In genomic region chrX:134373736-134374135, GRCh38 we compare ENCODE assay signal across 8 cellular contexts. TPM values are rescaled to one million over a fixed set of nuclear protein-coding genes. Genes with fewer than 3 reads are reported as not detected.
A peak's percentile ranks its signal among the peaks of the same experiment; 100 is the strongest.
DNase-seq lines count a peak whose midpoint lies in the region; ATAC-seq lines count a peak whose summit lies in the region.

No MANE protein-coding gene starts in this region.

- peaks cover 8 to 28% (median 23%) of the 10 kb centered on the region in 3 donors for H3K4me1 Mint-ChIP-seq in CD8-positive, alpha-beta memory T cell
- H3K4me1 Mint-ChIP-seq in effector memory CD8-positive, alpha-beta T cell (ENCODE audit: low read depth in 2 of 2) = peaks cover 3 to 7% of the 10 kb centered on the region in 2 donors

- H3K27ac Mint-ChIP-seq in CD8-positive, alpha-beta memory T cell = peak overlapping the region; percentile 91 to 99 (median 95)
- H3K27ac Mint-ChIP-seq in effector memory CD8-positive, alpha-beta T cell = peak overlapping the region; percentile 95 to 99

- no peaks in the 10 kb centered on the region for H3K27me3 Mint-ChIP-seq in CD8-positive, alpha-beta memory T cell
- H3K27me3 Mint-ChIP-seq in effector memory CD8-positive, alpha-beta T cell = no peaks in the 10 kb centered on the region

- POLR2A ChIA-PET in CD8-positive, alpha-beta memory T cell (lab: Charles Lee) = interaction anchor here (0.7 kb wide), 1 partner anchor 542 kb away, joined by 6 read pairs; no protein-coding TSS in a partner anchor

- peak overlapping the region; percentile 87 for H3K27ac ChIP-seq in CD8-positive, alpha-beta memory T cell (ENCODE audit: low read depth, low read length)

- H3K27me3 ChIP-seq in CD8-positive, alpha-beta memory T cell (ENCODE audit: insufficient read depth, low read length, poor library complexity, severe bottlenecking) = no peaks in the 10 kb centered on the region
- H3K27me3 ChIP-seq in neuron (ENCODE audit: insufficient read depth, low read length) = no peaks in the 10 kb centered on the region

- peak overlapping the region; percentile 86 to 96 (median 93) for H3K4me3 Mint-ChIP-seq in CD8-positive, alpha-beta memory T cell
- H3K4me3 Mint-ChIP-seq in effector memory CD8-positive, alpha-beta T cell = peak overlapping the region; percentile 94 to 99

- no peak overlapping the region for H2AFZ ChIP-seq in neuron (ENCODE audit: low read depth, low read length)

- CTCF ChIA-PET in CD8-positive, alpha-beta memory T cell (lab: Charles Lee) = no interaction called here

- DNase-seq in CD8-positive, alpha-beta memory T cell = no peak
- DNase-seq in NCI-H748 (lab: John Stamatoyannopoulos, UW; ENCODE audit: unreplicated experiment) = peak; percentile 8
- DNase-seq in effector memory CD8-positive, alpha-beta T cell = no peak
- no peak for DNase-seq in GM19238 (ENCODE audit: insufficient read length, low spot score)
- DNase-seq in stimulated activated CD4-positive, alpha-beta T cell treated with anti-CD3 and anti-CD28 coated beads, Interleukin-4, amount 100 ng/mL, for 24 hours = no peak
- DNase-seq in putamen (ENCODE audit: low spot score) = no peak
- no peak for DNase-seq in EL

- H3K4me3 ChIP-seq in CD8-positive, alpha-beta memory T cell (ENCODE audit: low read length) = peak overlapping the region; percentile 86
- peak overlapping the region; percentile 58 for H3K4me3 ChIP-seq in neuron (ENCODE audit: low read length)

- H3K4me1 ChIP-seq in CD8-positive, alpha-beta memory T cell (ENCODE audit: insufficient read depth, low read length) = peaks cover 7% of the 10 kb centered on the region
- H3K4me1 ChIP-seq in neuron (ENCODE audit: insufficient read depth, low read length) = peaks cover 15% of the 10 kb centered on the region

- H3K36me3 Mint-ChIP-seq in CD8-positive, alpha-beta memory T cell = peaks cover 0 to 14% (median 0%) of the 10 kb centered on the region in 3 donors
- peaks cover 9% of the 10 kb centered on the region for H3K36me3 Mint-ChIP-seq in effector memory CD8-positive, alpha-beta T cell (ENCODE audit: insufficient read depth)

- H3K36me3 ChIP-seq in CD8-positive, alpha-beta memory T cell (ENCODE audit: insufficient read depth, low read length) = no peaks in the 10 kb centered on the region
- H3K36me3 ChIP-seq in neuron (ENCODE audit: insufficient read depth, low read length) = peaks cover 5% of the 10 kb centered on the region

- no peaks in the 10 kb centered on the region for H3K9me3 ChIP-seq in CD8-positive, alpha-beta memory T cell (ENCODE audit: low read length)
- no peaks in the 10 kb centered on the region for H3K9me3 ChIP-seq in neuron (ENCODE audit: low read length)

- no peak for ATAC-seq in effector memory CD8-positive, alpha-beta T cell (replicated peaks)

- H3K9me3 Mint-ChIP-seq in CD8-positive, alpha-beta memory T cell = no peaks in the 10 kb centered on the region
- H3K9me3 Mint-ChIP-seq in effector memory CD8-positive, alpha-beta T cell = no peaks in the 10 kb centered on the region

RNA-seq across cellular contexts. Expression of gene PHF6, which starts 0.6 kb away (rescaled TPM):
- total RNA-seq in CD8-positive, alpha-beta memory T cell = 10 to 100 TPM; 61.4 TPM
- 20.3 TPM for polyA plus RNA-seq in CD8-positive, alpha-beta memory T cell
